In the genomic region with DNA sequence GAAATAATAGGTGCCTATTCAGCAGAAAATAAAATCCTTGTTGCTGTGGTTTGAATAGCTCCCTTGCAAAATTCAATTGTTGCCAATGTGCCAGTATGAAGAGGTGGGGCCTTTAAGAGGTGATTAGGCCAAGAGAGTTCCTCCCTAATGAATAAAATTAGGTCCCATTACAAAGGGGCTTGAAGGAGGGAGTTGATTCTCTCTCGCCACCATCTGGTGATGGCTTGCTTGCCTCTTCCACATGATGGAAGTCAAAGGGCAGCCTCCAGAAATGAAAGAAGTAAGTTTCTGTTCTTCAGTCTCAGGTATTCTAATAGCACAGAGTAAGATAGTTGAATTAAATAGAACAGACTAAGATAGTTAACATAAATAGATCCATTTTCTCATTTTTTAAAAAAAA, we compare ENCODE assay signal across 21 cellular contexts. TPM values are rescaled to one million over a fixed set of nuclear protein-coding genes. Genes with fewer than 3 reads are reported as not detected.
DNase-seq lines count a peak whose midpoint lies in the region; ATAC-seq and TF ChIP-seq lines count a peak whose summit lies in the region.
"Had no signal": no experiment of that assay in that cellular context is flagged by ENCODE, and none has a peak within 500 bp of the region (broad histone marks: within the 10 kb centered on the region; RNA-seq: fewer than 3 reads in every experiment).

No MANE protein-coding gene starts in this region.

- H3K27me3 Mint-ChIP-seq in endodermal cell (ENCODE audit: insufficient read depth) = no peaks in the 10 kb centered on the region

- no TSS peak for BruUV-seq in A673 (replicated peaks; lab: Mats Ljungman, UMichigan)

- peaks cover 15% of the 10 kb centered on the region for H3K36me3 Mint-ChIP-seq in endodermal cell (ENCODE audit: low read depth)

- no peak overlapping the region for H3K4me2 ChIP-seq in DND-41 (ENCODE audit: insufficient read depth, low read length)

- peaks cover 17% of the 10 kb centered on the region for H3K79me2 ChIP-seq in DND-41 (ENCODE audit: insufficient read depth, low read length)

- H2AFZ ChIP-seq in DND-41 (ENCODE audit: low read depth, low read length) = no peak overlapping the region
- H2AFZ ChIP-seq: GM23248 had no signal

- H3K27ac ChIP-seq in A673 (ENCODE audit: low read depth, low read length, poor library complexity, severe bottlenecking) (no peak overlapping the region), DND-41 (ENCODE audit: low read length) (no peak overlapping the region), endodermal cell (ENCODE audit: low read depth, low read length) (no peak overlapping the region), ovary (no peak overlapping the region)
- H3K27ac ChIP-seq: GM23248 had no signal

- H3K4me1 ChIP-seq in A673 (ENCODE audit: insufficient read depth, low read length, poor library complexity, severe bottlenecking) (peaks cover 9% of the 10 kb centered on the region), DND-41 (ENCODE audit: insufficient read depth, low read length) (peaks cover 26% of the 10 kb centered on the region), NT2/D1 (ENCODE audit: insufficient read depth, insufficient read length) (no peaks in the 10 kb centered on the region), endodermal cell (ENCODE audit: control insufficient read depth, insufficient read depth, low read length) (no peaks in the 10 kb centered on the region), ovary (ENCODE audit: insufficient read depth) (peaks cover 3% of the 10 kb centered on the region)

- 87 to 100% methylated on average over 1 of the region's 1 CpG for WGBS in endodermal cell (ENCODE audit: insufficient coverage in 1 of 2, insufficient read length in 1 of 2), 2 experiments
- WGBS in ovary, 3 donors = 88 to 96% (median 94%) methylated on average over 1 of the region's 1 CpG

- peaks cover 10% of the 10 kb centered on the region for H3K4me1 Mint-ChIP-seq in endodermal cell

- H4K20me1 ChIP-seq in DND-41 (ENCODE audit: insufficient read depth, low read length) = no peaks in the 10 kb centered on the region

- no peak overlapping the region for H3K9ac ChIP-seq in DND-41 (ENCODE audit: low read depth, low read length)
- H3K9ac ChIP-seq in NT2/D1 (ENCODE audit: insufficient read length, low read depth) = no peak overlapping the region
- H3K9ac ChIP-seq in endodermal cell (ENCODE audit: extremely low read depth, low read length, poor library complexity, severe bottlenecking) = no peak overlapping the region
- H3K9ac ChIP-seq: GM23248 had no signal

- intact Hi-C loops in A673 (cut with micrococcal nuclease; ENCODE audit: unreplicated experiment) (no loop called here), ovary (cut with DNase I) (loop anchor here in 1 of 4 donors (10.0 kb wide), 1 partner anchor 912 kb away; a partner anchor contains a TSS)

- H3K4me3 Mint-ChIP-seq in endodermal cell = no peak overlapping the region
- H3K4me3 Mint-ChIP-seq: T-helper 1 cell treated with Interleukin-12 subunit alpha and Interleukin-12 subunit beta and Interleukin-4 antibody, amounts not matched to agents 30 μg/mL and 1 μg/mL, for 36 hours had no signal

- no peak for TF ChIP-seq EP300 in ovary (IDR thresholded peaks at IDR 0.05)

- H3K27me3 ChIP-seq in A673 (replicated peaks; ENCODE audit: insufficient read depth, low read depth, low read length, poor library complexity) (no peaks in the 10 kb centered on the region), DND-41 (ENCODE audit: insufficient read depth, low read length, poor library complexity) (no peaks in the 10 kb centered on the region), NT2/D1 (ENCODE audit: insufficient read depth, insufficient read length) (no peaks in the 10 kb centered on the region), endodermal cell (ENCODE audit: control insufficient read depth, insufficient read depth, low read length, poor library complexity, severe bottlenecking) (no peaks in the 10 kb centered on the region), ovary (no peaks in the 10 kb centered on the region)
- H3K27me3 ChIP-seq: MG63 had no signal

- no peak overlapping the region for H3K27ac Mint-ChIP-seq in endodermal cell
- H3K27ac Mint-ChIP-seq: T-helper 1 cell treated with Interleukin-12 subunit alpha and Interleukin-12 subunit beta and Interleukin-4 antibody, amounts not matched to agents 30 μg/mL and 1 μg/mL, for 36 hours had no signal

- POLR2A ChIA-PET in A673 (lab: Charles Lee; ENCODE audit: low non-redundant PET) = no interaction called here

- TF ChIP-seq CTCF in A673 (conservative IDR thresholded peaks at IDR 0.05; ENCODE audit: low read depth, low read length) (0 out of 2 replicates have a peak, but pooled peaks have one; percentile 11), DND-41 (IDR thresholded peaks at IDR 0.05; ENCODE audit: borderline replicate concordance, extremely low read depth, low read length, poor library complexity, severe bottlenecking) (peak; percentile 31), endodermal cell (conservative IDR thresholded peaks at IDR 0.05) (peak; percentile 32), ovary (IDR thresholded peaks at IDR 0.05) (no peak)

- TF ChIP-seq POLR2A in ovary (IDR thresholded peaks at IDR 0.05) = no peak

- H3K9me3 ChIP-seq in A673 (ENCODE audit: low read depth, low read length, poor library complexity, severe bottlenecking) (no peaks in the 10 kb centered on the region), DND-41 (ENCODE audit: insufficient read depth, low read length, severe bottlenecking) (no peaks in the 10 kb centered on the region), NT2/D1 (ENCODE audit: insufficient read depth, low read length) (no peaks in the 10 kb centered on the region), endodermal cell (ENCODE audit: control insufficient read depth, low read length) (peaks cover 9% of the 10 kb centered on the region), ovary (no peaks in the 10 kb centered on the region)
- H3K9me3 ChIP-seq: MG63 had no signal

- DNase-seq in A673 (ENCODE audit: low spot score) (no peak), DND-41 (no peak), NT2/D1 (ENCODE audit: low read depth, low spot score) (peak; percentile 16), endodermal cell (peak; percentile 53), ureter (ENCODE audit: low spot score) (no peak), ovary (no peak)
- DNase-seq: AML-193, C1 segment of cervical spinal cord, GM23248, Kasumi-1, MG63, NCI-H1092, NCI-H1436 treated with DMSO at 0.1 percent for 48 hours, NCI-H1930, NCI-H226, NCI-H510A treated with DMSO at 0.1 percent for 48 hours, NCI-H748 treated with DMSO at 0.1 percent for 48 hours, OCI-M1 had no signal

- ATAC-seq in DND-41 (ENCODE audit: insufficient read depth, low read depth) (no peak), GM21390 (IDR thresholded peaks at IDR 0.05; ENCODE audit: unreplicated experiment) (no peak)
- ATAC-seq: Right ventricle myocardium inferior had no signal

- H3K9me3 Mint-ChIP-seq in endodermal cell = peaks cover 3% of the 10 kb centered on the region
- H3K9me3 Mint-ChIP-seq: T-helper 1 cell treated with Interleukin-12 subunit alpha and Interleukin-12 subunit beta and Interleukin-4 antibody, amounts not matched to agents 30 μg/mL and 1 μg/mL, for 36 hours had no signal

- no peak overlapping the region for H3K4me3 ChIP-seq in A673 (ENCODE audit: low read depth, low read length, poor library complexity, severe bottlenecking)
- H3K4me3 ChIP-seq in DND-41 (ENCODE audit: low read depth in 1 of 2, low read length in 2 of 2) = no peak overlapping the region
- no peak overlapping the region for H3K4me3 ChIP-seq in NT2/D1 (ENCODE audit: insufficient read length, low read depth)
- H3K4me3 ChIP-seq in endodermal cell (ENCODE audit: low read length) = no peak overlapping the region
- H3K4me3 ChIP-seq in ovary = no peak overlapping the region
- H3K4me3 ChIP-seq: GM23248, MG63 had no signal

- CTCF ChIA-PET in A673 (lab: Charles Lee) = no interaction called here

- no peaks in the 10 kb centered on the region for H3K36me3 ChIP-seq in A673 (ENCODE audit: insufficient read depth, low read length, poor library complexity, severe bottlenecking)
- peaks cover 10% of the 10 kb centered on the region for H3K36me3 ChIP-seq in DND-41 (ENCODE audit: insufficient read depth, low read length)
- H3K36me3 ChIP-seq in NT2/D1 (ENCODE audit: insufficient read depth, insufficient read length, low read length) = peaks cover 10% of the 10 kb centered on the region
- H3K36me3 ChIP-seq in endodermal cell (ENCODE audit: control insufficient read depth, insufficient read depth, low read length) = peaks cover 24% of the 10 kb centered on the region
- H3K36me3 ChIP-seq in ovary = no peaks in the 10 kb centered on the region

RNA-seq across cellular contexts. Expression of a gene that starts 3.0 kb away (rescaled TPM):
- total RNA-seq in A673 (2021) (9.2 and 10.8 TPM in 2 replicates), endodermal cell (1 to 10 TPM; 7.6 to 8.1 TPM), ureter (14.2 TPM), ovary (10 to 100 TPM; 11.1 to 16.4 (median 12.8) TPM)
- 10.2 TPM for polyA plus RNA-seq in endodermal cell (2013, experiment 1 of 2)
- 10.1 TPM for polyA plus RNA-seq in endodermal cell (2013, experiment 2 of 2)
- polyA plus RNA-seq in ovary = 10 to 100 TPM in 1 of 2 donors, 1 to 10 TPM in 1; 9.7 to 20.8 TPM

Comparison
In these comparisons a context has a peak if more than half of its experiments do, and no peak if none do; other contexts are left out.
1. DNase-seq: peak in NT2/D1 (single experiment) and endodermal cell (single experiment); none in A673 (single experiment), DND-41 (single experiment), ureter (single experiment) and ovary (0 of 5).
2. CTCF ChIP-seq: peak in A673 (single experiment), DND-41 (single experiment) and endodermal cell (single experiment); none in ovary (0 of 3).